In the genomic region with DNA sequence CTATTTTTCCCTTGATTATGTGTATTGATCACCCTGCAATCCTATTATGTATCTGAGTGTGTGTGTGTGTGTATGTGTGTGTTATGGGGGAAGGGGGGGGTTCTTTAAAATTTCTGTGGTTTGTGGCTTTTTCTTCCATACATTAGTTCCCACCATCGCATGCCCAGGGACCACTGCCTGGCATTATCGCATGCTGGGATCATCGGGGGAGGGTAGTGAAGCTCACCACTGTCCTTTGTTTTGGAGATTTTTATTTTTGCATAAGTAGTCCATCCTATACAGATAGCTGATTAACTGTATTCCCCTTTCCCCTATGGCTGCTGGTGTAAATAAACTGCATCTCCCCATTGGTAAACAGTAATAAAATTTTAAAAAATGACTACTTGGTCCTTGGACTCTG, we compare ENCODE assay signal across 1 cellular context.
TF ChIP-seq lines count a peak whose summit lies in the region.

No MANE protein-coding gene starts in this region.

TF ChIP-seq in HepG2, 621 proteins besides CTCF, POLR2A, EP300 and RAD21 (continued from another document):
- TF ChIP-seq TRIM22 (IDR thresholded peaks at IDR 0.05) (no peak), SAFB2 (CRISPR knock-in tag; IDR thresholded peaks at IDR 0.05; ENCODE audit: borderline replicate concordance, low read depth) (no peak), ZNF574 (CRISPR knock-in tag; IDR thresholded peaks at IDR 0.05) (no peak), TCF12 (IDR thresholded peaks at IDR 0.05) (no peak), TCF12 (CRISPR knock-in tag; IDR thresholded peaks at IDR 0.05) (no peak), ZNF841 (CRISPR knock-in tag; IDR thresholded peaks at IDR 0.05; ENCODE audit: borderline replicate concordance) (no peak), SIN3A (IDR thresholded peaks at IDR 0.05; ENCODE audit: borderline replicate concordance, low read depth, low read length) (no peak), TEAD3 (CRISPR knock-in tag; optimal IDR thresholded peaks at IDR 0.05; ENCODE audit: borderline replicate concordance) (no peak), TBP (CRISPR knock-in tag; IDR thresholded peaks at IDR 0.05) (no peak), ZSCAN25 (CRISPR knock-in tag; IDR thresholded peaks at IDR 0.05) (no peak)
- TF ChIP-seq, protein P1, sequence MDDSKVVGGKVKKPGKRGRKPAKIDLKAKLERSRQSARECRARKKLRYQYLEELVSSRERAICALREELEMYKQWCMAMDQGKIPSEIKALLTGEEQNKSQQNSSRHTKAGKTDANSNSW (CRISPR knock-in tag; IDR thresholded peaks at IDR 0.05; ENCODE audit: borderline replicate concordance) = no peak
- TF ChIP-seq, protein P2, sequence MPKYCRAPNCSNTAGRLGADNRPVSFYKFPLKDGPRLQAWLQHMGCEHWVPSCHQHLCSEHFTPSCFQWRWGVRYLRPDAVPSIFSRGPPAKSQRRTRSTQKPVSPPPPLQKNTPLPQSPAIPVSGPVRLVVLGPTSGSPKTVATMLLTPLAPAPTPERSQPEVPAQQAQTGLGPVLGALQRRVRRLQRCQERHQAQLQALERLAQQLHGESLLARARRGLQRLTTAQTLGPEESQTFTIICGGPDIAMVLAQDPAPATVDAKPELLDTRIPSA (CRISPR knock-in tag; IDR thresholded peaks at IDR 0.05; ENCODE audit: borderline replicate concordance) = no peak
- TF ChIP-seq, protein P3, sequence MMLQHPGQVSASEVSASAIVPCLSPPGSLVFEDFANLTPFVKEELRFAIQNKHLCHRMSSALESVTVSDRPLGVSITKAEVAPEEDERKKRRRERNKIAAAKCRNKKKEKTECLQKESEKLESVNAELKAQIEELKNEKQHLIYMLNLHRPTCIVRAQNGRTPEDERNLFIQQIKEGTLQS (CRISPR knock-in tag; IDR thresholded peaks at IDR 0.05) = no peak
